In the genomic region with DNA sequence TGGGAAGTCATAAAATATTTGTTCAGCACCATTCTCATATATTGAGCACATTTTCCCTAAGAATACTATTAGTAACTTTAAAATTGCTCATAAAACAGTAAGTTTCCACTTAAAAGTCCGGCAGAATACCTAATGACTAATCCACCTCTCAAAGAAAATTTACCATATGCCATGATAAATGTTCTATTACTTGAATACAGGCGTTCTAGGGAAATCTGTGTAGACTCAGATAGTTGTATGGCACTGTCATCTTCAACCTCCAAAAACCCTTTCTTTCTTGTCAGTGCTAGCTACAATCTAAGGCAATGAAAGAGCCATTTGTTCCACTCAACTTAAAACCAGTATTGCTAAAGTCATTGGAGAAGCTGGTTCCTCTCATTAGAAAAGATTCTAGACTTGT, we compare ENCODE assay signal across 26 cellular contexts. TPM values are rescaled to one million over a fixed set of nuclear protein-coding genes. Genes with fewer than 3 reads are reported as not detected.
DNase-seq lines count a peak whose midpoint lies in the region.
"Had no signal": no experiment of that assay in that cellular context is flagged by ENCODE, and none has a peak within 500 bp of the region (broad histone marks: within the 10 kb centered on the region; RNA-seq: fewer than 3 reads in every experiment).

No MANE protein-coding gene starts in this region.

- intact Hi-C loops in activated naive CD4-positive, alpha-beta T cell treated with anti-CD3 and anti-CD28 coated beads for 36 hours (cut with micrococcal nuclease), result no loop called here

- peak overlapping the region; percentile 30 for H3K27ac ChIP-seq in cingulate gyrus (ENCODE audit: low read depth, low read length)
- H3K27ac ChIP-seq: C4-2B, HL-60, SJSA1 had no signal

- DNase-seq in EL (peak; percentile 29), NCI-H524 (lab: John Stamatoyannopoulos, UW) (peak; percentile 7 to 55), pons (ENCODE audit: low spot score) (peak; percentile 88), inferior parietal cortex (ENCODE audit: extremely low spot score) (no peak)
- DNase-seq in activated CD4-positive, alpha-beta T cell treated with anti-CD3 and anti-CD28 coated beads, Interleukin-2, amount 50 U/mL, for 4 hours, result no peak
- DNase-seq in stimulated activated CD4-positive, alpha-beta T cell treated with anti-CD3 and anti-CD28 coated beads, Interleukin-2, amount 100 ng/mL, for 24 hours, result no peak
- no peak for DNase-seq in activated naive CD4-positive, alpha-beta T cell treated with anti-CD3 and anti-CD28 coated beads for 36 hours
- DNase-seq: CD8-positive, alpha-beta T cell; DMS 273 treated with DMSO at 0.1 percent for 48 hours; DMS79; GF-D8; NCI-H1092; NCI-H1436; NCI-H187; NCI-H2081 treated with DMSO at 0.1 percent for 48 hours; NCI-H2171; NCI-H226; NCI-H510A; NCI-H748 treated with DMSO at 0.1 percent for 48 hours; Right ventricle myocardium superior; RPMI8226 had no signal

- CTCF ChIA-PET in activated naive CD4-positive, alpha-beta T cell treated with anti-CD3 and anti-CD28 coated beads for 36 hours (lab: Charles Lee), result no interaction called here

- no peaks in the 10 kb centered on the region for H3K36me3 Mint-ChIP-seq in activated naive CD4-positive, alpha-beta T cell treated with anti-CD3 and anti-CD28 coated beads for 36 hours (ENCODE audit: low read depth)
- H3K36me3 Mint-ChIP-seq: CD8-positive, alpha-beta T cell had no signal

- H3K9me3 Mint-ChIP-seq in activated naive CD4-positive, alpha-beta T cell treated with anti-CD3 and anti-CD28 coated beads for 36 hours, result no peaks in the 10 kb centered on the region
- H3K9me3 Mint-ChIP-seq: CD8-positive, alpha-beta T cell had no signal

- H3K27ac Mint-ChIP-seq in activated naive CD4-positive, alpha-beta T cell treated with anti-CD3 and anti-CD28 coated beads for 36 hours, result no peak overlapping the region
- H3K27ac Mint-ChIP-seq: B cell; CD8-positive, alpha-beta T cell had no signal

- peaks cover 31% of the 10 kb centered on the region for H3K27me3 Mint-ChIP-seq in activated naive CD4-positive, alpha-beta T cell treated with anti-CD3 and anti-CD28 coated beads for 36 hours (ENCODE audit: low read depth)

- no peaks in the 10 kb centered on the region for H3K4me1 Mint-ChIP-seq in activated naive CD4-positive, alpha-beta T cell treated with anti-CD3 and anti-CD28 coated beads for 36 hours (ENCODE audit: low read depth)

- H3K4me3 Mint-ChIP-seq in activated naive CD4-positive, alpha-beta T cell treated with anti-CD3 and anti-CD28 coated beads for 36 hours, result no peak overlapping the region
- H3K4me3 Mint-ChIP-seq: B cell; CD8-positive, alpha-beta T cell had no signal

RNA-seq across cellular contexts. Expression of a gene that starts 7.3 kb away (rescaled TPM):
- not detected for total RNA-seq in activated naive CD4-positive, alpha-beta T cell treated with anti-CD3 and anti-CD28 coated beads for 36 hours
- total RNA-seq: B cell; CD8-positive, alpha-beta T cell; Right ventricle myocardium superior; SJSA1 had no signal

Comparison
In these comparisons a context has a peak if more than half of its experiments do, and no peak if none do; other contexts are left out.
1. DNase-seq: peak in EL (single experiment), NCI-H524 (2 of 2) and pons (single experiment); none in activated CD4-positive, alpha-beta T cell treated with anti-CD3 and anti-CD28 coated beads, Interleukin-2, amount 50 U/mL, for 4 hours (0 of 2), stimulated activated CD4-positive, alpha-beta T cell treated with anti-CD3 and anti-CD28 coated beads, Interleukin-2, amount 100 ng/mL, for 24 hours (0 of 2), inferior parietal cortex (single experiment) and activated naive CD4-positive, alpha-beta T cell treated with anti-CD3 and anti-CD28 coated beads for 36 hours (single experiment).